26 cellular contexts compared by ENCODE assay signal in the genomic region with DNA sequence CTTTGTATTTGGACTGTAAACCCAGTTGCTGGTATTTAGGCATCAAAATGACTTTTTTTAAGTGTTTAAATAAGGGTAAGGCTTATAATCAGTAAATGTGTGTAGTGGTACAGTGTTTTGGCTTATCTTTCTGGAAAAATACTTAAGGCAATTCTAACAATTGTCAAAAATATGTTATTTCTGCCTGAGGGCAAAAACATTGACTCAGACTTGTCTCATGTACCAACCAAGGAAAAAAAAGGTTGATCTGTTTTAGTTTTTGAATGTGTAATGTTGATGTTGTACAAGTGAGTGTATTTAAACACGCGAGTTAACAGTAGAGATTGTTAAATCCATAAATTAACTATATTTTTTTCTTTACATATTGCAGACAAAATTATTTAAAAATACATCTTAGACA.
"Had no signal": no experiment of that assay in that cellular context is flagged by ENCODE, and none has a peak within 500 bp of the region (broad histone marks: within the 10 kb centered on the region; RNA-seq: fewer than 3 reads in every experiment).

No MANE protein-coding gene starts in this region.

- DNase-seq: effector memory CD8-positive, alpha-beta T cell; glutamatergic neuron; heart right ventricle; hippocampal formation; left cardiac atrium; left lung; mesenchymal stem cell; mucosa of descending colon; naive B cell; occipital lobe; ovary; posterior cingulate gyrus; psoas muscle; right cardiac atrium; sigmoid colon; spleen; stimulated activated CD4-positive, alpha-beta T cell treated with anti-CD3 and anti-CD28 coated beads, Interleukin-2, amount 100 ng/mL, for 48 hours; stimulated activated naive CD4-positive, alpha-beta T cell treated with Interleukin-2 at 50 U/mL for 16 hours; stomach; thyroid gland had no signal

- H3K27ac ChIP-seq: coronary artery, foreskin keratinocyte, heart right ventricle, left lung, ovary, psoas muscle, sigmoid colon, spleen, stomach had no signal

- FAIRE-seq: endometrium, islet of Langerhans had no signal

- H3K27me3 Mint-ChIP-seq: effector memory CD8-positive, alpha-beta T cell; naive B cell; type B pancreatic cell had no signal

- H3K4me1 Mint-ChIP-seq: naive B cell had no signal

- H3K9me3 ChIP-seq: left lung, mucosa of descending colon, ovary, psoas muscle, sigmoid colon, spleen, thyroid gland had no signal

- H3K4me1 ChIP-seq: foreskin keratinocyte, heart right ventricle, left lung, psoas muscle, spleen, stomach had no signal

- H3K27me3 ChIP-seq: foreskin keratinocyte, heart right ventricle, left lung, ovary, sigmoid colon, spleen, stomach, thyroid gland had no signal

- H3K4me3 ChIP-seq: coronary artery, heart right ventricle, left lung, mucosa of descending colon, ovary, psoas muscle, sigmoid colon, spleen, stomach, thyroid gland had no signal

- H3K4me3 Mint-ChIP-seq: effector memory CD8-positive, alpha-beta T cell; mesothelial cell of epicardium; naive B cell; type B pancreatic cell had no signal

- H3K36me3 ChIP-seq: heart right ventricle, left lung, ovary, sigmoid colon, spleen, stomach, thyroid gland had no signal

- ATAC-seq: effector memory CD8-positive, alpha-beta T cell; foreskin keratinocyte; heart right ventricle; left cardiac atrium; mucosa of descending colon; psoas muscle; right cardiac atrium had no signal

- H3K36me3 Mint-ChIP-seq: mesothelial cell of epicardium, naive B cell, type B pancreatic cell had no signal

- H3K27ac Mint-ChIP-seq: effector memory CD8-positive, alpha-beta T cell; mesothelial cell of epicardium; naive B cell; type B pancreatic cell had no signal

- H3K9me3 Mint-ChIP-seq: type B pancreatic cell had no signal
